Comparison of ENCODE assay signal across 10 cellular contexts in the genomic region with DNA sequence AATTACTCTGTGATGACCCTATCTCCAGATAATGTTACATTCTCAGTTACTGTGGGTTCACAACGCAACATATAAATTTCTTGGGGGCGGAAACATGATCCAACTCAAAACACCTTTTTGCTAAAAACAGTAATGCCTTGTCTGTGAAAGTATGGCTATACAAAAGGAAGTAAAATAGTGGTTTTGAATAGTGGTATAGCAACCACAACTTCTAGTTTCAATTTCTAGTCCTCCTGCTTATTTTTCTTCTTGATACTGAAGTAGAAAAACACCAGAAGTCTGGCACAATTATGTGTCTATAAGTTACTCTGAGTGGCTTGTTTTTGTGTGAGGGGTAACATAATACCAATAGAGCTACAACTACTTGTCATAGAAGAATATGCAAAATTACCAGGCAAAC. TPM values are rescaled to one million over a fixed set of nuclear protein-coding genes. Genes with fewer than 3 reads are reported as not detected.
DNase-seq lines count a peak whose midpoint lies in the region; ATAC-seq and TF ChIP-seq lines count a peak whose summit lies in the region.
"Had no signal": no experiment of that assay in that cellular context is flagged by ENCODE, and none has a peak within 500 bp of the region (broad histone marks: within the 10 kb centered on the region; RNA-seq: fewer than 3 reads in every experiment).

No MANE protein-coding gene starts in this region.

- intact Hi-C loops in CD4-positive, alpha-beta T cell (cut with DNase I, micrococcal nuclease), result loop anchor here in 1 of 2 experiments (1.0 kb wide), 1 partner anchor 10 kb away; no protein-coding TSS in a partner anchor
- intact Hi-C loops in Caco-2 (cut with micrococcal nuclease; ENCODE audit: unreplicated experiment), result no loop called here

- no peak for DNase-seq in CD4-positive, alpha-beta T cell
- DNase-seq in RPMI8226, result peak; percentile 8
- no peak for DNase-seq in endodermal cell
- no peak for DNase-seq in SK-N-DZ (ENCODE audit: low spot score)
- no peak for DNase-seq in Caco-2
- DNase-seq: COR-L47 had no signal

- peak overlapping the region; percentile 93 for H3K27ac Mint-ChIP-seq in CD4-positive, alpha-beta T cell
- no peak overlapping the region for H3K27ac Mint-ChIP-seq in endodermal cell
- no peak overlapping the region for H3K27ac Mint-ChIP-seq in Caco-2 (ENCODE audit: unreplicated experiment)

- no peaks in the 10 kb centered on the region for H3K27me3 Mint-ChIP-seq in CD4-positive, alpha-beta T cell
- H3K27me3 Mint-ChIP-seq in endodermal cell (ENCODE audit: insufficient read depth) (peaks cover 23% of the 10 kb centered on the region), Caco-2 (ENCODE audit: insufficient read depth, unreplicated experiment) (peaks cover 19% of the 10 kb centered on the region)

- H3K36me3 Mint-ChIP-seq in CD4-positive, alpha-beta T cell (ENCODE audit: low read depth), result no peaks in the 10 kb centered on the region
- no peaks in the 10 kb centered on the region for H3K36me3 Mint-ChIP-seq in endodermal cell (ENCODE audit: low read depth)
- H3K36me3 Mint-ChIP-seq in Caco-2 (ENCODE audit: insufficient read depth, unreplicated experiment), result no peaks in the 10 kb centered on the region

- no peaks in the 10 kb centered on the region for H3K9me3 Mint-ChIP-seq in CD4-positive, alpha-beta T cell
- no peaks in the 10 kb centered on the region for H3K9me3 Mint-ChIP-seq in endodermal cell
- H3K9me3 Mint-ChIP-seq in Caco-2 (ENCODE audit: unreplicated experiment), result no peaks in the 10 kb centered on the region

- no peaks in the 10 kb centered on the region for H3K9me3 ChIP-seq in CD4-positive, alpha-beta T cell (ENCODE audit: control insufficient read depth, low read length)
- H3K9me3 ChIP-seq in endodermal cell (ENCODE audit: control insufficient read depth, low read length) (no peaks in the 10 kb centered on the region), Caco-2 (no peaks in the 10 kb centered on the region)
- H3K9me3 ChIP-seq: esophagus muscularis mucosa had no signal

- H3K36me3 ChIP-seq in endodermal cell (ENCODE audit: control insufficient read depth, insufficient read depth, low read length) (no peaks in the 10 kb centered on the region), Caco-2 (ENCODE audit: control insufficient read depth, insufficient read depth, low read length) (no peaks in the 10 kb centered on the region)
- H3K36me3 ChIP-seq: esophagus muscularis mucosa had no signal

- 92 to 100% methylated on average over 1 to 2 of the region's 2 CpGs for WGBS in endodermal cell (ENCODE audit: insufficient coverage in 1 of 2, insufficient read length in 1 of 2), 2 experiments

- POLR2A ChIA-PET in CD4-positive, alpha-beta T cell (lab: Charles Lee), result interaction anchor here (0.9 to 4.3 kb wide), 7 partner anchors 10 to 66 kb away, joined by 3 to 76 read pairs (median 5); a partner anchor contains a TSS
- POLR2A ChIA-PET in Caco-2 (lab: Charles Lee), result no interaction called here

- CTCF ChIA-PET in CD4-positive, alpha-beta T cell (lab: Charles Lee), result interaction anchor here (1.5 kb wide), 1 partner anchor 33 kb away, joined by 4 read pairs; no protein-coding TSS in a partner anchor
- CTCF ChIA-PET in Caco-2 (lab: Charles Lee), result no interaction called here

- no peaks in the 10 kb centered on the region for H3K27me3 ChIP-seq in CD4-positive, alpha-beta T cell (ENCODE audit: control insufficient read depth, insufficient read depth, low read length)
- H3K27me3 ChIP-seq in endodermal cell (ENCODE audit: control insufficient read depth, insufficient read depth, low read length, poor library complexity, severe bottlenecking) (peaks cover 15% of the 10 kb centered on the region), Caco-2 (replicated peaks; ENCODE audit: control insufficient read depth, insufficient read depth, low read length) (no peaks in the 10 kb centered on the region)

- H3K4me3 Mint-ChIP-seq in CD4-positive, alpha-beta T cell, result peak overlapping the region; percentile 58
- H3K4me3 Mint-ChIP-seq in endodermal cell (no peak overlapping the region), Caco-2 (ENCODE audit: unreplicated experiment) (no peak overlapping the region)

- peak; percentile 82 for ATAC-seq in CD4-positive, alpha-beta T cell (ENCODE audit: poor library complexity)
- ATAC-seq in GM19351 (IDR thresholded peaks at IDR 0.05; ENCODE audit: unreplicated experiment) (peak; percentile 60), HG03064 (IDR thresholded peaks at IDR 0.05; ENCODE audit: low read depth, unreplicated experiment) (peak; percentile 56), HG03108 (IDR thresholded peaks at IDR 0.05; ENCODE audit: unreplicated experiment) (no peak)

- peak overlapping the region; percentile 74 for H3K27ac ChIP-seq in CD4-positive, alpha-beta T cell (ENCODE audit: low read depth, low read length)
- no peak overlapping the region for H3K27ac ChIP-seq in endodermal cell (ENCODE audit: low read depth, low read length)
- H3K27ac ChIP-seq: esophagus muscularis mucosa had no signal

- H3K4me1 ChIP-seq in endodermal cell (ENCODE audit: control insufficient read depth, insufficient read depth, low read length) (no peaks in the 10 kb centered on the region), Caco-2 (no peaks in the 10 kb centered on the region)
- H3K4me1 ChIP-seq: esophagus muscularis mucosa had no signal

- no peak for TF ChIP-seq CTCF in CD4-positive, alpha-beta T cell (IDR thresholded peaks at IDR 0.05)
- TF ChIP-seq CTCF in endodermal cell (conservative IDR thresholded peaks at IDR 0.05) (no peak), Caco-2 (IDR thresholded peaks at IDR 0.05; ENCODE audit: insufficient read depth in 1 of 2, low read depth in 1 of 2, low read length in 1 of 2, severe bottlenecking in 1 of 2, unreplicated experiment in 1 of 2) (no peak)

- no peak overlapping the region for H3K9ac ChIP-seq in endodermal cell (ENCODE audit: extremely low read depth, low read length, poor library complexity, severe bottlenecking)

- peaks cover 65% of the 10 kb centered on the region for H3K4me1 Mint-ChIP-seq in CD4-positive, alpha-beta T cell (ENCODE audit: low read depth)
- no peaks in the 10 kb centered on the region for H3K4me1 Mint-ChIP-seq in endodermal cell
- H3K4me1 Mint-ChIP-seq in Caco-2 (ENCODE audit: low read depth, unreplicated experiment), result no peaks in the 10 kb centered on the region

- BruUV-seq in Caco-2 (replicated peaks; lab: Mats Ljungman, UMichigan), result no TSS peak

- H3K4me3 ChIP-seq in endodermal cell (ENCODE audit: low read length) (no peak overlapping the region), Caco-2 (ENCODE audit: low read depth, low read length) (no peak overlapping the region)
- H3K4me3 ChIP-seq: esophagus muscularis mucosa had no signal

RNA-seq across cellular contexts. Expression of a gene that starts 21.5 kb away (rescaled TPM):
- 10 to 100 TPM; 73.9 to 78.9 TPM for total RNA-seq in CD4-positive, alpha-beta T cell
- total RNA-seq in endodermal cell, result 10 to 100 TPM; 13.8 to 16.8 TPM
- 13.6 TPM for polyA plus RNA-seq in endodermal cell (2013, experiment 1 of 2)
- polyA plus RNA-seq in endodermal cell (2013, experiment 2 of 2), result 14.0 TPM
- 6.8 and 8.8 TPM in 2 replicates for polyA plus RNA-seq in SK-N-DZ (2014; cell fraction: cytosol; rRNA removed)
- polyA plus RNA-seq in SK-N-DZ (2014; cell fraction: nucleus; rRNA removed), result 10.6 and 13.0 TPM in 2 replicates
- total RNA-seq in Caco-2 (2022), result 17.3 and 18.7 TPM in 2 replicates
